ENCODE assay signal across 8 cellular contexts in the genomic region with DNA sequence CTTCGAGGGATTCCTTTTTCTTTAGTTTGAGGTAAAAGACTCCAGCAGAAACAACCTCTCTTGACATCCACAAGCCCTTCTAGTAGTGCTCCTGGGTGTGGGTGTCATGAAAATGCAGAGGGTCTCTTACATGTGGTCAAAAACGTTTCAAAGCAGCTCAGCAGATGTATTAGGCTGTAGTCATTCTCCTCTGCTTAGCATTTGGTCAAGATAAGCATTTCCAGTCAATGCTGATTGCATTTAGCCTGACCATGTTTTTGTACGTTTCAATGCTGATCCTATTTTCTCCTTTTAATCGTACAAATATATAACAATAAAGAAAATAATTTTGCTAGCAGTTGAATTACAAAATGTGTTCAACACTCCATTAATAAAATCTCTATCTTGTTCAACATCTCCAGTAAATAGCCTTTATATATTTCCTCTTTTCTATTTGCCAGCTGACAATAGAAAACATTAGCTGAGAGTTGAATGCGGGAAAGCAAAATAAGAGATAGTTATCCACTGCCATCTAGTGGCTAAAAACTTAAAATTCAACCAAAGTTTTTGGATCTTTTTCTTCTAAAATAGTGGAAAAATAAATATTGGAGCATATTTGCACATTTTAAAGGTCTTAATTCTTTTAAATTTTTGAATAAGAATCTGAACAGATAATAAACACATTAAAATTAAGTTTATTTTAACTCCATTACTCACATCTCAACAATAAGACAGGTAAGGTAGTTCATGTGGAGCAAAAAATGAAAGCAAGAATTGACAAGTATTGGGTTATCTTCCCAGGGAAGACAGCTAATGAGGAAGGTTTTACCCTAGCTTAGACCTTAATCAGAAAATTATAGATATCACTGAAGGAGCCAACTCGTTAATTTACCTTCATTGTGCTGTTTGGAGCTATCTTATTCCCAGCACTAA. TPM values are rescaled to one million over a fixed set of nuclear protein-coding genes. Genes with fewer than 3 reads are reported as not detected.
A peak's percentile ranks its signal among the peaks of the same experiment; 100 is the strongest.
DNase-seq lines count a peak whose midpoint lies in the region; ATAC-seq and TF ChIP-seq lines count a peak whose summit lies in the region.

No MANE protein-coding gene starts in this region.

- H3K79me2 ChIP-seq in neural progenitor cell (ENCODE audit: low read depth): no peaks in the 10 kb centered on the region

- H3K9me3 ChIP-seq in neural progenitor cell (ENCODE audit: low read depth): no peaks in the 10 kb centered on the region

- no peak overlapping the region for H3K4me3 Mint-ChIP-seq in neural progenitor cell

- no peaks in the 10 kb centered on the region for H3K4me1 ChIP-seq in neural progenitor cell

- no peak for DNase-seq in AG04449 (ENCODE audit: low read depth, low spot score)
- peak; percentile 4 for DNase-seq in NCI-H460 (ENCODE audit: extremely low read depth, low read depth)
- peak; percentile 59 for DNase-seq in dedifferentiated amniotic fluid mesenchymal stem cell (ENCODE audit: extremely low spot score)
- peak; percentile 35 for DNase-seq in neural progenitor cell (ENCODE audit: low spot score)

- no peak overlapping the region for H3K4me2 ChIP-seq in neural progenitor cell

- H3K27me3 Mint-ChIP-seq in neural progenitor cell (ENCODE audit: insufficient read depth, low read depth): no peaks in the 10 kb centered on the region

- POLR2A ChIA-PET in AG04449 (lab: Yijun Ruan, JAX): no interaction called here

- peak overlapping the region; percentile 39 for H2AFZ ChIP-seq in neural progenitor cell (replicated peaks)

- H3K27ac ChIP-seq in neural progenitor cell: no peak overlapping the region

- H3K27me3 ChIP-seq in neural progenitor cell: no peaks in the 10 kb centered on the region

- TF ChIP-seq CTCF in AG04449 (IDR thresholded peaks at IDR 0.05; ENCODE audit: insufficient read depth, low read length, missing control alignments) (peak; percentile 22), neural progenitor cell (IDR thresholded peaks at IDR 0.05) (peak; percentile 83)

- H3K4me1 Mint-ChIP-seq in neural progenitor cell: peaks cover 2% of the 10 kb centered on the region

- CTCF ChIA-PET in AG04449 (lab: Yijun Ruan, JAX): interaction anchor here (0.6 to 3.0 kb wide), 29 partner anchors 8 to 1991 kb away, joined by 3 to 21 read pairs (median 4); a partner anchor contains a TSS

- ATAC-seq in GM18502 (IDR thresholded peaks at IDR 0.05; ENCODE audit: poor library complexity, unreplicated experiment) (peak; percentile 54), HG02798 (IDR thresholded peaks at IDR 0.05; ENCODE audit: poor library complexity, unreplicated experiment) (no peak), HG02763 (IDR thresholded peaks at IDR 0.05; ENCODE audit: unreplicated experiment) (no peak), HG02642 (IDR thresholded peaks at IDR 0.05; ENCODE audit: poor library complexity, unreplicated experiment) (no peak)

- H3K4me3 ChIP-seq in AG04449 (ENCODE audit: low read depth, low read length) (no peak overlapping the region), neural progenitor cell (no peak overlapping the region)

- no peaks in the 10 kb centered on the region for H4K20me1 ChIP-seq in neural progenitor cell (ENCODE audit: low read depth)

- H3K9me3 Mint-ChIP-seq in neural progenitor cell: no peaks in the 10 kb centered on the region

- no peak overlapping the region for H3K27ac Mint-ChIP-seq in neural progenitor cell

- no peaks in the 10 kb centered on the region for H3F3A ChIP-seq in neural progenitor cell (ENCODE audit: low read depth)

- H3K36me3 Mint-ChIP-seq in neural progenitor cell: no peaks in the 10 kb centered on the region

- no peaks in the 10 kb centered on the region for H3K36me3 ChIP-seq in neural progenitor cell

- H3K9ac ChIP-seq in neural progenitor cell: no peak overlapping the region

RNA-seq across cellular contexts. Expression of a gene that starts 15.2 kb away (rescaled TPM):
- 21.0 and 21.9 TPM in 2 replicates for total RNA-seq in NCI-H460 (2014; rRNA removed; shearing (Covaris generic))
- 32.7 and 45.3 TPM in 2 replicates for polyA plus RNA-seq in NCI-H460 (2014; cell fraction: nucleus; rRNA removed)
- total RNA-seq in neural progenitor cell (ENCODE audit: low replicate concordance): 23.3 and 27.0 TPM in 2 replicates
